In the genomic region with DNA sequence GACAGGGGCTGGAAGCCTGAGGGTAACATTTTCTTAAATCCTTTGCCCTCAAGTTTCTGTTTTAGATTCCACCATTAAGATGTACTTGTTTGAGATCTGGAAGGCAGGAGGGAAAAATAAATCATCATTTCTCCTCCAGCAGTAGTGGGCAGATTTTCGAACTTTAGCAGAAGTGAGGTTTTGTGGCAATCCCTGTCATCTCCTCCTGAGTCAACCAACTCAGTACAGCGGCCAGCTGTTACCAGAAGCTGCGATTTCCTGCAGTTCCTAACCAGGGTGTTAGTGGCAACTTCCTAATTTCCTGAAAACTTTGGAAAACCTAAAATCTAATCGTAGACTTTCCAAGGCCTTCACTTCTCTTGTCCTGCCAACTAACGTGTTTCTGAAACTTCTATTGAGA, we compare ENCODE assay signal across 15 cellular contexts.
A peak's percentile ranks its signal among the peaks of the same experiment; 100 is the strongest.
DNase-seq lines count a peak whose midpoint lies in the region; ATAC-seq and TF ChIP-seq lines count a peak whose summit lies in the region.
"Had no signal": no experiment of that assay in that cellular context is flagged by ENCODE, and none has a peak within 500 bp of the region (broad histone marks: within the 10 kb centered on the region; RNA-seq: fewer than 3 reads in every experiment).

No MANE protein-coding gene starts in this region.

- H3K4me1 Mint-ChIP-seq in activated T-cell treated with anti-CD3 and anti-CD28 coated beads, Interleukin-2, amount 50 U/mL, for 4 hours (ENCODE audit: low read depth), result peaks cover 20% of the 10 kb centered on the region
- H3K4me1 Mint-ChIP-seq: brain had no signal

- H2AFZ ChIP-seq in mammary epithelial cell (ENCODE audit: low read depth, low read length), result peak overlapping the region; percentile 75

- no peaks in the 10 kb centered on the region for H3K79me2 ChIP-seq in mammary epithelial cell (ENCODE audit: insufficient read depth, low read length)

- no peak overlapping the region for H3K4me2 ChIP-seq in mammary epithelial cell (ENCODE audit: insufficient read depth, low read depth, low read length)

- intact Hi-C loops in mammary epithelial cell (cut with micrococcal nuclease) (no loop called here), breast epithelium (cut with DNase I; ENCODE audit: low total_unique reads) (loop anchor here (2.0 kb wide), 1 partner anchor 25 kb away; no protein-coding TSS in a partner anchor), testis (cut with DNase I; ENCODE audit: low total_unique reads) (no loop called here)

- 53% methylated on average over 5 of the region's 5 CpGs for WGBS in mammary epithelial cell (ENCODE audit: low coverage, missing lambda C conversion rate)
- 39 to 41% methylated on average over 5 of the region's 5 CpGs for WGBS in testis, 2 donors

- in situ Hi-C loops in mammary epithelial cell (cut with MboI; ENCODE audit: low sequenced_read_pairs in 2 of 2), result loop anchor here in 1 of 2 donors (25.0 kb wide), 3 partner anchors 240 to 590 kb away; no protein-coding TSS in a partner anchor

- peak; percentile 19 for DNase-seq in mammary epithelial cell
- no peak for DNase-seq in breast epithelium (ENCODE audit: low spot score in 2 of 2)
- no peak for DNase-seq in activated T-cell treated with anti-CD3 and anti-CD28 coated beads, Interleukin-2, amount 50 U/mL, for 4 hours
- peak; percentile 29 for DNase-seq in stimulated activated CD8-positive, alpha-beta memory T cell treated with anti-CD3 and anti-CD28 coated beads, Interleukin-4, amount 100 ng/mL, for 48 hours
- DNase-seq in testis, result no peak
- DNase-seq in NCI-H2107 (lab: John Stamatoyannopoulos, UW), result no peak
- no peak for DNase-seq in globus pallidus (ENCODE audit: low spot score)
- DNase-seq: BE2C; foreskin fibroblast; NK-92 treated with Interleukin-12 subunit alpha and Interleukin-12 subunit beta, amount 100 ng/mL, for 24 hours had no signal

- H3K36me3 Mint-ChIP-seq in activated T-cell treated with anti-CD3 and anti-CD28 coated beads, Interleukin-2, amount 50 U/mL, for 4 hours (ENCODE audit: insufficient read depth), result no peaks in the 10 kb centered on the region
- H3K36me3 Mint-ChIP-seq: brain, mesothelial cell of epicardium had no signal

- H3K4me3 ChIP-seq in mammary epithelial cell (replicated peaks in 1 of 3; ENCODE audit: insufficient read depth in 1 of 3, low read depth in 2 of 3, low read length in 3 of 3) (no peak overlapping the region), breast epithelium (no peak overlapping the region), testis (no peak overlapping the region)
- H3K4me3 ChIP-seq: K562, suprapubic skin had no signal

- no peaks in the 10 kb centered on the region for H3K9me3 Mint-ChIP-seq in activated T-cell treated with anti-CD3 and anti-CD28 coated beads, Interleukin-2, amount 50 U/mL, for 4 hours

- H3K27me3 ChIP-seq in mammary epithelial cell (ENCODE audit: insufficient read depth, low read length), result no peaks in the 10 kb centered on the region
- no peaks in the 10 kb centered on the region for H3K27me3 ChIP-seq in breast epithelium
- H3K27me3 ChIP-seq in testis, result no peaks in the 10 kb centered on the region
- H3K27me3 ChIP-seq: BE2C, suprapubic skin had no signal

- TF ChIP-seq CTCF in mammary epithelial cell (conservative IDR thresholded peaks at IDR 0.05 in 1 of 2, IDR thresholded peaks at IDR 0.05 in 1 of 2; ENCODE audit: extremely low read depth in 1 of 2, insufficient read depth in 1 of 2, low read depth in 1 of 2, low read length in 2 of 2) (no peak), breast epithelium (IDR thresholded peaks at IDR 0.05) (no peak), testis (IDR thresholded peaks at IDR 0.05) (no peak)

- H3K4me3 Mint-ChIP-seq in activated T-cell treated with anti-CD3 and anti-CD28 coated beads, Interleukin-2, amount 50 U/mL, for 4 hours, result no peak overlapping the region
- H3K4me3 Mint-ChIP-seq: brain, mesothelial cell of epicardium had no signal

- ATAC-seq in HG02870 (IDR thresholded peaks at IDR 0.05; ENCODE audit: unreplicated experiment), result peak; percentile 73
- peak; percentile 74 to 80 for ATAC-seq in activated T-cell treated with anti-CD3 and anti-CD28 coated beads, Interleukin-2, amount 50 U/mL, for 4 hours
- ATAC-seq: K562 had no signal

- H3K36me3 ChIP-seq in mammary epithelial cell (ENCODE audit: insufficient read depth, low read length), result no peaks in the 10 kb centered on the region
- no peaks in the 10 kb centered on the region for H3K36me3 ChIP-seq in breast epithelium
- H3K36me3 ChIP-seq in testis (ENCODE audit: low read depth, missing control alignments), result no peaks in the 10 kb centered on the region
- H3K36me3 ChIP-seq: BE2C, suprapubic skin had no signal

- BruUV-seq in mammary epithelial cell (replicated peaks; lab: Mats Ljungman, UMichigan), result no TSS peak

- no peak for TF ChIP-seq POLR2A in breast epithelium (IDR thresholded peaks at IDR 0.05)
- no peak for TF ChIP-seq POLR2A in testis (IDR thresholded peaks at IDR 0.05)

- no peak overlapping the region for H3K27ac ChIP-seq in mammary epithelial cell (ENCODE audit: insufficient read depth, low read depth, low read length)
- no peak overlapping the region for H3K27ac ChIP-seq in breast epithelium
- H3K27ac ChIP-seq in testis, result no peak overlapping the region
- H3K27ac ChIP-seq: suprapubic skin had no signal

- H4K20me1 ChIP-seq in mammary epithelial cell (ENCODE audit: insufficient read depth, low read length), result no peaks in the 10 kb centered on the region

- H3K27me3 Mint-ChIP-seq in activated T-cell treated with anti-CD3 and anti-CD28 coated beads, Interleukin-2, amount 50 U/mL, for 4 hours (ENCODE audit: low read depth), result no peaks in the 10 kb centered on the region
- H3K27me3 Mint-ChIP-seq: brain had no signal

- CTCF ChIA-PET in mammary epithelial cell (lab: Charles Lee; ENCODE audit: low non-redundant PET), result interaction anchor here (0.9 kb wide), 1 partner anchor 1392 kb away, joined by 5 read pairs; no protein-coding TSS in a partner anchor

- H3K9me3 ChIP-seq in mammary epithelial cell (replicated peaks; ENCODE audit: insufficient read depth, low read length) (no peaks in the 10 kb centered on the region), breast epithelium (no peaks in the 10 kb centered on the region), testis (no peaks in the 10 kb centered on the region)
- H3K9me3 ChIP-seq: BE2C, suprapubic skin had no signal

- no peak overlapping the region for H3K9ac ChIP-seq in mammary epithelial cell (ENCODE audit: insufficient read depth, low read length)

- dilution Hi-C loops in mammary epithelial cell (cut with HindIII; ENCODE audit: low sequenced_read_pairs), result no loop called here

- no peaks in the 10 kb centered on the region for H3K4me1 ChIP-seq in mammary epithelial cell (ENCODE audit: insufficient read depth, low read length)
- H3K4me1 ChIP-seq in breast epithelium, result no peaks in the 10 kb centered on the region
- no peaks in the 10 kb centered on the region for H3K4me1 ChIP-seq in testis
- H3K4me1 ChIP-seq: BE2C had no signal

Comparison
In these comparisons a context has a peak if more than half of its experiments do, and no peak if none do; other contexts are left out.
1. DNase-seq: peak in mammary epithelial cell (single experiment) and stimulated activated CD8-positive, alpha-beta memory T cell treated with anti-CD3 and anti-CD28 coated beads, Interleukin-4, amount 100 ng/mL, for 48 hours (single experiment); none in breast epithelium (0 of 2), activated T-cell treated with anti-CD3 and anti-CD28 coated beads, Interleukin-2, amount 50 U/mL, for 4 hours (single experiment), testis (single experiment), NCI-H2107 (single experiment) and globus pallidus (single experiment).